ENCODE assay signal across 32 cellular contexts in genomic region chr2:210203162-210203561, GRCh38. TPM values are rescaled to one million over a fixed set of nuclear protein-coding genes. Genes with fewer than 3 reads are reported as not detected.
DNase-seq lines count a peak whose midpoint lies in the region; ATAC-seq, FAIRE-seq and TF ChIP-seq lines count a peak whose summit lies in the region.
"Had no signal": no experiment of that assay in that cellular context is flagged by ENCODE, and none has a peak within 500 bp of the region (broad histone marks: within the 10 kb centered on the region; RNA-seq: fewer than 3 reads in every experiment).

No MANE protein-coding gene starts in this region.

- no peak overlapping the region for H3K4me3 Mint-ChIP-seq in MCF 10A (ENCODE audit: unreplicated experiment)
- H3K4me3 Mint-ChIP-seq: CD4-positive, alpha-beta memory T cell; GM23338; HFFc6; IgD-negative memory B cell had no signal

- no peaks in the 10 kb centered on the region for H3K36me3 Mint-ChIP-seq in MCF 10A (ENCODE audit: insufficient read depth, unreplicated experiment)
- H3K36me3 Mint-ChIP-seq: CD4-positive, alpha-beta memory T cell; IgD-negative memory B cell had no signal

- BruUV-seq in mammary epithelial cell (replicated peaks; lab: Mats Ljungman, UMichigan) (no TSS peak), MCF 10A (replicated peaks; lab: Mats Ljungman, UMichigan) (no TSS peak)

- no peak for TF ChIP-seq CTCF in mammary epithelial cell (conservative IDR thresholded peaks at IDR 0.05 in 1 of 2, IDR thresholded peaks at IDR 0.05 in 1 of 2; ENCODE audit: extremely low read depth in 1 of 2, insufficient read depth in 1 of 2, low read depth in 1 of 2, low read length in 2 of 2)
- no peak for TF ChIP-seq CTCF in MCF 10A (IDR thresholded peaks at IDR 0.05; ENCODE audit: unreplicated experiment)
- TF ChIP-seq CTCF in epithelial cell of esophagus (IDR thresholded peaks at IDR 0.05; ENCODE audit: insufficient read depth, low read depth, low read length, missing control alignments), result no peak
- no peak for TF ChIP-seq CTCF in parathyroid adenoma (IDR thresholded peaks at IDR 0.05)

- no peaks in the 10 kb centered on the region for H3K4me1 ChIP-seq in mammary epithelial cell (ENCODE audit: insufficient read depth, low read length)
- peaks cover 23% of the 10 kb centered on the region for H3K4me1 ChIP-seq in parathyroid adenoma
- H3K4me1 ChIP-seq: HAP-1, SJSA1 had no signal

- peak; percentile 52 for FAIRE-seq in RCC 7860 (lab: Jason Lieb, UNC)
- FAIRE-seq: GM18507 had no signal

- peak; percentile 63 for DNase-seq in mammary epithelial cell
- DNase-seq in MCF 10A (ENCODE audit: unreplicated experiment), result no peak
- no peak for DNase-seq in RCC 7860 (ENCODE audit: low spot score)
- peak; percentile 46 for DNase-seq in epithelial cell of esophagus (ENCODE audit: low read depth)
- no peak for DNase-seq in RPMI8226
- no peak for DNase-seq in MG63
- DNase-seq: C1 segment of cervical spinal cord; CD4-positive, alpha-beta memory T cell; COR-L47; DMS53; HFFc6; MV-4-11; NCI-H1105; NCI-H146; NCI-H2029; NCI-H2171 treated with DMSO at 0.1 percent for 48 hours; NCI-H446; NCI-H524 treated with DMSO at 0.1 percent for 48 hours; NCI-H774; NK-92 treated with Interleukin-12 subunit alpha and Interleukin-12 subunit beta, amount 100 ng/mL, for 24 hours; PC-3; Right ventricle myocardium superior had no signal

- H3K4me2 ChIP-seq in mammary epithelial cell (ENCODE audit: insufficient read depth, low read depth, low read length) (no peak overlapping the region), parathyroid adenoma (ENCODE audit: low read length) (peak overlapping the region; percentile 4)
- H3K4me2 ChIP-seq: GM23338 had no signal

- no peak overlapping the region for H3K4me3 ChIP-seq in mammary epithelial cell (replicated peaks in 1 of 3; ENCODE audit: insufficient read depth in 1 of 3, low read depth in 2 of 3, low read length in 3 of 3)
- no peak overlapping the region for H3K4me3 ChIP-seq in epithelial cell of esophagus (ENCODE audit: low read length)
- H3K4me3 ChIP-seq in parathyroid adenoma (ENCODE audit: low read depth, low read length), result no peak overlapping the region
- no peak overlapping the region for H3K4me3 ChIP-seq in MG63
- H3K4me3 ChIP-seq: GM23338, HAP-1, SJSA1 had no signal

- no peaks in the 10 kb centered on the region for H4K20me1 ChIP-seq in mammary epithelial cell (ENCODE audit: insufficient read depth, low read length)

- H3K9ac ChIP-seq in mammary epithelial cell (ENCODE audit: insufficient read depth, low read length) (no peak overlapping the region), parathyroid adenoma (no peak overlapping the region)

- intact Hi-C loops in mammary epithelial cell (cut with micrococcal nuclease), result no loop called here
- intact Hi-C loops in MCF 10A (cut with micrococcal nuclease), result no loop called here

- H3K36me3 ChIP-seq in mammary epithelial cell (ENCODE audit: insufficient read depth, low read length) (no peaks in the 10 kb centered on the region), parathyroid adenoma (ENCODE audit: control insufficient read depth, insufficient read depth, low read length) (no peaks in the 10 kb centered on the region), MG63 (no peaks in the 10 kb centered on the region)
- H3K36me3 ChIP-seq: HAP-1, SJSA1 had no signal

- no peaks in the 10 kb centered on the region for H3K9me3 ChIP-seq in mammary epithelial cell (replicated peaks; ENCODE audit: insufficient read depth, low read length)
- H3K9me3 ChIP-seq in parathyroid adenoma (ENCODE audit: control insufficient read depth, low read length), result no peaks in the 10 kb centered on the region
- H3K9me3 ChIP-seq in MG63, result no peaks in the 10 kb centered on the region
- H3K9me3 ChIP-seq: HAP-1, SJSA1 had no signal

- dilution Hi-C loops in mammary epithelial cell (cut with HindIII; ENCODE audit: low sequenced_read_pairs), result no loop called here

- 75% methylated on average over 1 of the region's 1 CpG for WGBS in mammary epithelial cell (ENCODE audit: low coverage, missing lambda C conversion rate)

- H3K4me1 Mint-ChIP-seq in MCF 10A (ENCODE audit: insufficient read depth, unreplicated experiment), result peaks cover 11% of the 10 kb centered on the region
- H3K4me1 Mint-ChIP-seq: CD4-positive, alpha-beta memory T cell; GM23338; IgD-negative memory B cell had no signal

- no peak for ATAC-seq in GM18517 (IDR thresholded peaks at IDR 0.05; ENCODE audit: unreplicated experiment)
- ATAC-seq: GM23338, PC-3 had no signal

- in situ Hi-C loops in mammary epithelial cell (cut with MboI; ENCODE audit: low sequenced_read_pairs in 2 of 2), result no loop called here

- no peak overlapping the region for H3K27ac Mint-ChIP-seq in MCF 10A (ENCODE audit: low read depth, unreplicated experiment)
- H3K27ac Mint-ChIP-seq: CD4-positive, alpha-beta memory T cell; GM23338; HFFc6; IgD-negative memory B cell had no signal

- H2AFZ ChIP-seq in mammary epithelial cell (ENCODE audit: low read depth, low read length) (no peak overlapping the region), parathyroid adenoma (no peak overlapping the region)
- H2AFZ ChIP-seq: GM23338 had no signal

- H3K27me3 Mint-ChIP-seq in MCF 10A (ENCODE audit: insufficient read depth, unreplicated experiment), result no peaks in the 10 kb centered on the region

- POLR2A ChIA-PET in MCF 10A (lab: Yijun Ruan, JAX), result interaction anchor here (1.4 to 2.2 kb wide), 2 partner anchors 32 to 226 kb away, joined by 5 to 6 read pairs; partner anchors contain the start of gene KANSL1L

- H3K9me3 Mint-ChIP-seq in MCF 10A (ENCODE audit: unreplicated experiment), result no peaks in the 10 kb centered on the region
- H3K9me3 Mint-ChIP-seq: CD4-positive, alpha-beta memory T cell; GM23338; HFFc6; IgD-negative memory B cell had no signal

- no peaks in the 10 kb centered on the region for H3K79me2 ChIP-seq in mammary epithelial cell (ENCODE audit: insufficient read depth, low read length)
- H3K79me2 ChIP-seq in parathyroid adenoma, result peaks cover 32% of the 10 kb centered on the region

- H3K27ac ChIP-seq in mammary epithelial cell (ENCODE audit: insufficient read depth, low read depth, low read length) (no peak overlapping the region), parathyroid adenoma (peak overlapping the region; percentile 22)
- H3K27ac ChIP-seq: SJSA1 had no signal

- CTCF ChIA-PET in mammary epithelial cell (lab: Charles Lee; ENCODE audit: low non-redundant PET), result no interaction called here
- CTCF ChIA-PET in MCF 10A (lab: Yijun Ruan, JAX), result interaction anchor here (1.2 kb wide), 1 partner anchor 227 kb away, joined by 3 read pairs; no protein-coding TSS in a partner anchor

- no peaks in the 10 kb centered on the region for H3K27me3 ChIP-seq in mammary epithelial cell (ENCODE audit: insufficient read depth, low read length)
- H3K27me3 ChIP-seq in parathyroid adenoma (ENCODE audit: control insufficient read depth, insufficient read depth, low read length), result no peaks in the 10 kb centered on the region
- H3K27me3 ChIP-seq in MG63, result no peaks in the 10 kb centered on the region
- H3K27me3 ChIP-seq: SJSA1 had no signal

RNA-seq across cellular contexts. Expression of gene ACADL, which starts 22.1 kb away (rescaled TPM):
- total RNA-seq in mammary epithelial cell (under 1 TPM in 1 of 2 donors, not detected in 1; 0.50 TPM), MCF 10A (2022) (not detected in 2 replicates)
- polyA plus RNA-seq in mammary epithelial cell, result 0.03 TPM
- not detected for polyA minus RNA-seq in mammary epithelial cell
- not detected in 2 replicates for total RNA-seq in MG63 (2014; rRNA removed; shearing (Covaris generic); ENCODE audit: low replicate concordance)
- total RNA-seq: CD4-positive, alpha-beta memory T cell; Daoy; G401; GM23338; HFFc6; RPMI7951; SJSA1 had no signal
- polyA plus RNA-seq: CD4-positive, alpha-beta memory T cell; IgD-negative memory B cell had no signal

RNA-seq across cellular contexts. Expression of gene KANSL1L, which starts 32.0 kb away (rescaled TPM):
- total RNA-seq in mammary epithelial cell, result 10 to 100 TPM in 1 of 2 donors, 1 to 10 TPM in 1; 6.1 to 12.2 TPM
- polyA plus RNA-seq in mammary epithelial cell, result 1.6 TPM
- 15.8 TPM for polyA minus RNA-seq in mammary epithelial cell
- 7.4 and 9.8 TPM in 2 replicates for total RNA-seq in MCF 10A (2022)
- total RNA-seq in MG63 (2014; rRNA removed; shearing (Covaris generic); ENCODE audit: low replicate concordance), result 1.7 and 3.5 TPM in 2 replicates

Comparison
In these comparisons a context has a peak if more than half of its experiments do, and no peak if none do; other contexts are left out.
1. DNase-seq: peak in mammary epithelial cell (single experiment) and epithelial cell of esophagus (single experiment); none in MCF 10A (single experiment), RCC 7860 (single experiment), RPMI8226 (single experiment) and MG63 (single experiment).